1 cellular context compared by ENCODE assay signal in the genomic region with DNA sequence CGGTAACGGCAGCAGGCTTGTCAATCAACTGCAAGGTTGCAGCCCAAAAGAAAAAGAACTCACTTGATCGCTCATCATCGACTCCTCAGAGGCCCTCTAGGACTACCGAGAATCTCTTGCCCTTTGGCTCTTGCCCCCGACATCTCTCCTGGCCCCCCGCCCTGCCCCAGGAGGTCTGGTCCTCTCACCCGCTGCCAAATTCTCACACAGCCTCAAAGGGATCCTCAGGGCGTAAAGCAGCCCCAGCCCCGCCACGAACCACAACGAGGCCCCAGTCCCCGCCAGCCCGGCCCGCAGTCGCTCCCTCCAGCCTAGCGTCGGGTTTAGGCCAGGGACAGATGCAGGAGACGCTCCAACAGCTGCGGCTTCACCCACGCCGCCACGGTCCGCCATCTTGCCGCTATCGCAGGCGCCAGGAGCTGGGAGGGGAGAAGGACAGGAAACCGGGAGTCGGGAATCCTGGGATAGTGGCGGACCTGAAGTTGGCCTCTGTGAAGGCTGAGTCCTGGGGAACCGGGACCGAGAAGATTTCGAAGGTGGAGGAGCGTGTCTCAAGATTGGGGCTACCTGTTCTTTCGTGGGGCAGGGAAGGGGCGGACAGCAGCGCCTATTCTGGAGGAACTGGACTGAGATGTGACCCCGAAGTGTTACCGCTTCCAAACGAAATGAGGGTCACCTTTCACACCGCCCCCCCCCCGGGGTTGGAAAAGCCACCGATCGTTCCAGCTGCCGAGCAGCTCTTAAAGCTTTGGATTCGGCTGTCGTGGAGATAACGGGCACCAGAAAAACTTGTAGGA.
A peak's percentile ranks its signal among the peaks of the same experiment; 100 is the strongest.
TF ChIP-seq lines count a peak whose summit lies in the region.

A gene with protein sequence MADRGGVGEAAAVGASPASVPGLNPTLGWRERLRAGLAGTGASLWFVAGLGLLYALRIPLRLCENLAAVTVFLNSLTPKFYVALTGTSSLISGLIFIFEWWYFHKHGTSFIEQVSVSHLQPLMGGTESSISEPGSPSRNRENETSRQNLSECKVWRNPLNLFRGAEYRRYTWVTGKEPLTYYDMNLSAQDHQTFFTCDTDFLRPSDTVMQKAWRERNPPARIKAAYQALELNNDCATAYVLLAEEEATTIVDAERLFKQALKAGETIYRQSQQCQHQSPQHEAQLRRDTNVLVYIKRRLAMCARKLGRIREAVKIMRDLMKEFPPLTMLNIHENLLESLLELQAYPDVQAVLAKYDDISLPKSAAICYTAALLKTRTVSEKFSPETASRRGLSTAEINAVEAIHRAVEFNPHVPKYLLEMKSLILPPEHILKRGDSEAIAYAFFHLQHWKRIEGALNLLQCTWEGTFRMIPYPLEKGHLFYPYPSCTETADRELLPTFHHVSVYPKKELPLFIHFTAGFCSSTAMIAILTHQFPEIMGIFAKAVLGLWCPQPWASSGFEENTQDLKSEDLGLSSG (minus strand): TSS at position 421 of the 797 bp plus-strand sequence. CDS start 28 bp downstream, at position 393.

TF ChIP-seq in K562, 482 proteins besides CTCF, POLR2A, EP300 and RAD21 (continued from another document and continues in another):
- no peak for TF ChIP-seq SMARCB1 (IDR thresholded peaks at IDR 0.05; ENCODE audit: insufficient read length, low read depth)
- peak in 1 of 2 experiments; percentile 74; a peak in 1 of 4 replicates for TF ChIP-seq TEAD1 (CRISPR knock-in tag; IDR thresholded peaks at IDR 0.05)
- TF ChIP-seq U2AF1 (optimal IDR thresholded peaks at IDR 0.05; ENCODE audit: low read depth, low read length), result no peak
- TF ChIP-seq, protein P1, sequence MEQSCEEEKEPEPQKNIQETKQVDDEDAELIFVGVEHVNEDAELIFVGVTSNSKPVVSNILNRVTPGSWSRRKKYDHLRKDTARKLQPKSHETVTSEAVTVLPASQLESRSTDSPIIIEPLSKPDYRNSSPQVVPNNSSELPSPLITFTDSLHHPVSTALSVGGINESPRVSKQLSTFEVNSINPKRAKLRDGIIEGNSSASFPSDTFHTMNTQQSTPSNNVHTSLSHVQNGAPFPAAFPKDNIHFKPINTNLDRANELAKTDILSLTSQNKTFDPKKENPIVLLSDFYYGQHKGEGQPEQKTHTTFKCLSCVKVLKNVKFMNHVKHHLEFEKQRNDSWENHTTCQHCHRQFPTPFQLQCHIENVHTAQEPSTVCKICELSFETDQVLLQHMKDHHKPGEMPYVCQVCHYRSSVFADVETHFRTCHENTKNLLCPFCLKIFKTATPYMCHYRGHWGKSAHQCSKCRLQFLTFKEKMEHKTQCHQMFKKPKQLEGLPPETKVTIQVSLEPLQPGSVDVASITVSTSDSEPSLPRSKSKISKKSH (CRISPR knock-in tag; IDR thresholded peaks at IDR 0.05), result no peak
- no peak for TF ChIP-seq TARDBP (IDR thresholded peaks at IDR 0.05)
- TF ChIP-seq, protein P2, sequence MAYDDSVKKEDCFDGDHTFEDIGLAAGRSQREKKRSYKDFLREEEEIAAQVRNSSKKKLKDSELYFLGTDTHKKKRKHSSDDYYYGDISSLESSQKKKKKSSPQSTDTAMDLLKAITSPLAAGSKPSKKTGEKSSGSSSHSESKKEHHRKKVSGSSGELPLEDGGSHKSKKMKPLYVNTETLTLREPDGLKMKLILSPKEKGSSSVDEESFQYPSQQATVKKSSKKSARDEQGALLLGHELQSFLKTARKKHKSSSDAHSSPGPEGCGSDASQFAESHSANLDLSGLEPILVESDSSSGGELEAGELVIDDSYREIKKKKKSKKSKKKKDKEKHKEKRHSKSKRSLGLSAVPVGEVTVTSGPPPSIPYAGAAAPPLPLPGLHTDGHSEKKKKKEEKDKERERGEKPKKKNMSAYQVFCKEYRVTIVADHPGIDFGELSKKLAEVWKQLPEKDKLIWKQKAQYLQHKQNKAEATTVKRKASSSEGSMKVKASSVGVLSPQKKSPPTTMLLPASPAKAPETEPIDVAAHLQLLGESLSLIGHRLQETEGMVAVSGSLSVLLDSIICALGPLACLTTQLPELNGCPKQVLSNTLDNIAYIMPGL (CRISPR knock-in tag; IDR thresholded peaks at IDR 0.05), result no peak
- TF ChIP-seq ZNF695 (CRISPR knock-in tag; IDR thresholded peaks at IDR 0.05), result no peak
- no peak for TF ChIP-seq HOXB6 (CRISPR knock-in tag; IDR thresholded peaks at IDR 0.05; ENCODE audit: borderline replicate concordance)
- TF ChIP-seq CBFB (CRISPR knock-in tag; IDR thresholded peaks at IDR 0.05), result 0 out of 2 replicates have a peak, but pooled peaks have one; percentile 13
- TF ChIP-seq FOXM1 (IDR thresholded peaks at IDR 0.05; ENCODE audit: low read depth), result no peak; the same call in 1 of the 2 replicates
- peak; percentile 78; the same call in 1 of the 2 replicates for TF ChIP-seq FOXM1 (CRISPR knock-in tag; IDR thresholded peaks at IDR 0.05; ENCODE audit: low read depth)
- no peak for TF ChIP-seq TBL1XR1 (IDR thresholded peaks at IDR 0.05; ENCODE audit: low read length in 2 of 2)
- no peak for TF ChIP-seq ETV5 (CRISPR knock-in tag; IDR thresholded peaks at IDR 0.05; ENCODE audit: low read depth)
- no peak for TF ChIP-seq ZNF143 (CRISPR knock-in tag; IDR thresholded peaks at IDR 0.05)
- no peak for TF ChIP-seq RUNX1 (IDR thresholded peaks at IDR 0.05; ENCODE audit: low read depth)
- no peak for TF ChIP-seq ZFP1 (CRISPR knock-in tag; IDR thresholded peaks at IDR 0.05)
- no peak for TF ChIP-seq KAT2B (IDR thresholded peaks at IDR 0.05; ENCODE audit: low read depth, low read length)
- no peak for TF ChIP-seq HDAC6 (IDR thresholded peaks at IDR 0.05; ENCODE audit: low read depth, low read length)
- TF ChIP-seq SIN3B (IDR thresholded peaks at IDR 0.05; ENCODE audit: low read depth), result peak; percentile 77; the same call in 1 of the 2 replicates
- TF ChIP-seq NCOA2 (IDR thresholded peaks at IDR 0.05; ENCODE audit: partially characterized antibody in 2 of 2), result no peak
- TF ChIP-seq ZNF232 (CRISPR knock-in tag; IDR thresholded peaks at IDR 0.05), result no peak
- no peak for TF ChIP-seq PRMT5 (CRISPR knock-in tag; IDR thresholded peaks at IDR 0.05)
- peak; percentile 24 for TF ChIP-seq JUND (IDR thresholded peaks at IDR 0.05; ENCODE audit: borderline replicate concordance, low read depth, low read length)
- no peak for TF ChIP-seq JUND (tag; IDR thresholded peaks at IDR 0.05; ENCODE audit: borderline replicate concordance, low read depth, low read length)
- TF ChIP-seq ZNF830 (CRISPR knock-in tag; IDR thresholded peaks at IDR 0.05), result no peak
- no peak for TF ChIP-seq ZNF668 (CRISPR knock-in tag; IDR thresholded peaks at IDR 0.05)
- no peak; the same call in 1 of the 2 replicates for TF ChIP-seq HOMEZ (CRISPR knock-in tag; IDR thresholded peaks at IDR 0.05)
- TF ChIP-seq ZZZ3 (IDR thresholded peaks at IDR 0.05), result no peak
- no peak for TF ChIP-seq ASH1L (IDR thresholded peaks at IDR 0.05; ENCODE audit: borderline replicate concordance, low read depth, partially characterized antibody)
- TF ChIP-seq EZH2 (IDR thresholded peaks at IDR 0.05; ENCODE audit: borderline replicate concordance, low read depth, low read length), result no peak
- no peak for TF ChIP-seq ZBTB7A (IDR thresholded peaks at IDR 0.05; ENCODE audit: borderline replicate concordance, control insufficient read depth, low read depth, low read length)
- no peak for TF ChIP-seq ZNF444 (CRISPR knock-in tag; IDR thresholded peaks at IDR 0.05)
- TF ChIP-seq MEIS2 (IDR thresholded peaks at IDR 0.05; ENCODE audit: partially characterized antibody), result no peak
- peak; percentile 94; the same call in 1 of the 2 replicates for TF ChIP-seq AFF4 (CRISPR knock-in tag; IDR thresholded peaks at IDR 0.05)
- TF ChIP-seq ZNF644 (tag; IDR thresholded peaks at IDR 0.05; ENCODE audit: low read depth), result no peak; the same call in none of the 2 replicates
- peak; percentile 54 for TF ChIP-seq LCOR (CRISPR knock-in tag; IDR thresholded peaks at IDR 0.05)
- TF ChIP-seq HSF4 (CRISPR knock-in tag; IDR thresholded peaks at IDR 0.05; ENCODE audit: borderline replicate concordance), result no peak
- TF ChIP-seq, protein P3, sequence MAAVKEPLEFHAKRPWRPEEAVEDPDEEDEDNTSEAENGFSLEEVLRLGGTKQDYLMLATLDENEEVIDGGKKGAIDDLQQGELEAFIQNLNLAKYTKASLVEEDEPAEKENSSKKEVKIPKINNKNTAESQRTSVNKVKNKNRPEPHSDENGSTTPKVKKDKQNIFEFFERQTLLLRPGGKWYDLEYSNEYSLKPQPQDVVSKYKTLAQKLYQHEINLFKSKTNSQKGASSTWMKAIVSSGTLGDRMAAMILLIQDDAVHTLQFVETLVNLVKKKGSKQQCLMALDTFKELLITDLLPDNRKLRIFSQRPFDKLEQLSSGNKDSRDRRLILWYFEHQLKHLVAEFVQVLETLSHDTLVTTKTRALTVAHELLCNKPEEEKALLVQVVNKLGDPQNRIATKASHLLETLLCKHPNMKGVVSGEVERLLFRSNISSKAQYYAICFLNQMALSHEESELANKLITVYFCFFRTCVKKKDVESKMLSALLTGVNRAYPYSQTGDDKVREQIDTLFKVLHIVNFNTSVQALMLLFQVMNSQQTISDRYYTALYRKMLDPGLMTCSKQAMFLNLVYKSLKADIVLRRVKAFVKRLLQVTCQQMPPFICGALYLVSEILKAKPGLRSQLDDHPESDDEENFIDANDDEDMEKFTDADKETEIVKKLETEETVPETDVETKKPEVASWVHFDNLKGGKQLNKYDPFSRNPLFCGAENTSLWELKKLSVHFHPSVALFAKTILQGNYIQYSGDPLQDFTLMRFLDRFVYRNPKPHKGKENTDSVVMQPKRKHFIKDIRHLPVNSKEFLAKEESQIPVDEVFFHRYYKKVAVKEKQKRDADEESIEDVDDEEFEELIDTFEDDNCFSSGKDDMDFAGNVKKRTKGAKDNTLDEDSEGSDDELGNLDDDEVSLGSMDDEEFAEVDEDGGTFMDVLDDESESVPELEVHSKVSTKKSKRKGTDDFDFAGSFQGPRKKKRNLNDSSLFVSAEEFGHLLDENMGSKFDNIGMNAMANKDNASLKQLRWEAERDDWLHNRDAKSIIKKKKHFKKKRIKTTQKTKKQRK (IDR thresholded peaks at IDR 0.05; ENCODE audit: borderline replicate concordance, low read depth, low read length), result no peak
- no peak for TF ChIP-seq HDAC8 (tag; IDR thresholded peaks at IDR 0.05)
- TF ChIP-seq SETDB1 (IDR thresholded peaks at IDR 0.05; ENCODE audit: low read length), result no peak
- TF ChIP-seq MECOM (CRISPR knock-in tag; IDR thresholded peaks at IDR 0.05), result 0 out of 2 replicates have a peak, but pooled peaks have one; percentile 18
- no peak for TF ChIP-seq ZNF561 (CRISPR knock-in tag; conservative IDR thresholded peaks at IDR 0.05)
- 0 out of 2 replicates have a peak, but pooled peaks have one; percentile 39 for TF ChIP-seq PHF21A (IDR thresholded peaks at IDR 0.05; ENCODE audit: borderline replicate concordance, low read depth)
- TF ChIP-seq ARID3A (IDR thresholded peaks at IDR 0.05; ENCODE audit: borderline replicate concordance, low read depth, low read length), result no peak
- no peak for TF ChIP-seq ELF4 (CRISPR knock-in tag; IDR thresholded peaks at IDR 0.05)
- TF ChIP-seq NFE2 (IDR thresholded peaks at IDR 0.05; ENCODE audit: low read depth), result no peak
- TF ChIP-seq RBM25 (IDR thresholded peaks at IDR 0.05; ENCODE audit: low read depth, low read length, severe bottlenecking), result no peak
- no peak for TF ChIP-seq SREBF2 (CRISPR knock-in tag; IDR thresholded peaks at IDR 0.05)
- peak; percentile 91 for TF ChIP-seq POLR2G (IDR thresholded peaks at IDR 0.05; ENCODE audit: low read depth, low read length)
- peak; percentile 45 for TF ChIP-seq NFIC (IDR thresholded peaks at IDR 0.05)
- peak in 1 of 2 experiments; percentile 39; a peak in 1 of 4 replicates for TF ChIP-seq SIN3A (IDR thresholded peaks at IDR 0.05; ENCODE audit: borderline replicate concordance in 2 of 2, control insufficient read depth in 1 of 2, low read depth in 2 of 2, low read length in 2 of 2)
- no peak for TF ChIP-seq TSC22D4 (tag; IDR thresholded peaks at IDR 0.05)
